Comparison of ENCODE assay signal across 9 cellular contexts in the genomic region with DNA sequence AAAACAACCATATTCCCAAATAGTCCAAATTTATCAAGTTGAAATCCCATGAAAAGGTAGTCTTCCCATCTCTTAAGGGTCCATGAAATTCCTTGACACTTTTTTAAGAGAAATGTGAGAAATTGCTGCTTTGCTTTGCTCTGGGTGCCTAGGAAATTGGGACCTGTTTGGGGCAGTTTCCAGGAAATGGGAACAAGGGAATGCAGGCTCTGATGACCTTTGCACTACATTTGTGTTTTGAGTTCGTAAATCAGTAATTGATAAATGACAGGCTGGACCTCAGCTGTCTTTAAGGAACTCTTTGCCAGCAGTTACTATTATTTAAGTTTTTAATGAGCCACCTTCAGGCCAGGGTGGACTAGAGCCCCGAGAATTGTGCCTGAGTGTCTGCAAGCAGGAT.
"Had no signal": no experiment of that assay in that cellular context is flagged by ENCODE, and none has a peak within 500 bp of the region (broad histone marks: within the 10 kb centered on the region; RNA-seq: fewer than 3 reads in every experiment).

No MANE protein-coding gene starts in this region.

- H3K36me3 ChIP-seq: HAP-1 had no signal

- H3K4me3 Mint-ChIP-seq: HFFc6 had no signal

- DNase-seq: GOT3, H7, HFFc6, IMR-90, KG1 had no signal

- ATAC-seq: HCT116, K562 had no signal

- H3K4me3 ChIP-seq: HAP-1, K562 had no signal

- FAIRE-seq: K562 had no signal

- H3K4me1 ChIP-seq: HAP-1 had no signal

- H3K9me3 Mint-ChIP-seq: HFFc6 had no signal

- H3K27ac Mint-ChIP-seq: HFFc6 had no signal

- H3K9me3 ChIP-seq: HAP-1 had no signal

- H3K27ac ChIP-seq: HL-60 had no signal
